18 cellular contexts compared by ENCODE assay signal in the genomic region with DNA sequence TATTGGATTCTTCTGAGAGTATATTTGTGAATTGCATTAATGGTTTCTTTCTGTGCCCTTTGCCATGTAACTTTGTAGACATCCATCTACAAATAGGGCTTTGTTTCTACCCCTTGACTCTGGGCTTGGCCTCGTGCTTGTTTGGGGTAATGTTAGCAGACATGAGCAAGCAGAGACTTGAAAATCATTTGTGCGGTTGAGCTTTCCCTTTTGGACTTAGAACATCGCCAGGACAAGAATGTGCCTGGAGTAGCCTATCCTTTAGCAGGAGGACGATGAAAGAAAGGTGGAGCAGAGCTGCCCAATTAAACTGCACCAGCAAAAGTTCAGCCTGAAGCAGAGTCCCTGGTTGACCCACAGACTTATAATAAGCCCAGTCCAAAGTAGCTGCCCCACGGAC.
DNase-seq lines count a peak whose midpoint lies in the region; ATAC-seq, FAIRE-seq and TF ChIP-seq lines count a peak whose summit lies in the region.
"Had no signal": no experiment of that assay in that cellular context is flagged by ENCODE, and none has a peak within 500 bp of the region (broad histone marks: within the 10 kb centered on the region; RNA-seq: fewer than 3 reads in every experiment).

No MANE protein-coding gene starts in this region.

- H3K36me3 Mint-ChIP-seq in MCF 10A (ENCODE audit: insufficient read depth, unreplicated experiment), result peaks cover 5% of the 10 kb centered on the region

- H3K36me3 ChIP-seq in bronchial epithelial cell (ENCODE audit: control insufficient read depth, insufficient read depth, low read length), result no peaks in the 10 kb centered on the region

- intact Hi-C loops in MCF 10A (cut with micrococcal nuclease), result no loop called here

- H3K4me3 Mint-ChIP-seq in MCF 10A (ENCODE audit: unreplicated experiment), result no peak overlapping the region
- H3K4me3 Mint-ChIP-seq: CD4-positive, alpha-beta T cell; GM23338 had no signal

- ATAC-seq in foreskin keratinocyte, result no peak
- ATAC-seq: GM23338 had no signal

- H3K4me1 Mint-ChIP-seq in MCF 10A (ENCODE audit: insufficient read depth, unreplicated experiment), result peaks cover 18% of the 10 kb centered on the region

- CTCF ChIA-PET in MCF 10A (lab: Yijun Ruan, JAX), result interaction anchor here (0.7 kb wide), 1 partner anchor 62 kb away, joined by 3 read pairs; no protein-coding TSS in a partner anchor

- H3K4me3 ChIP-seq in bronchial epithelial cell (ENCODE audit: low read depth, low read length), result no peak overlapping the region
- H3K4me3 ChIP-seq: GM23338 had no signal

- BruUV-seq in MCF 10A (replicated peaks; lab: Mats Ljungman, UMichigan), result no TSS peak

- TF ChIP-seq CTCF in MCF 10A (IDR thresholded peaks at IDR 0.05; ENCODE audit: unreplicated experiment) (no peak), bronchial epithelial cell (IDR thresholded peaks at IDR 0.05; ENCODE audit: insufficient read depth, low read length, severe bottlenecking) (no peak), foreskin keratinocyte (conservative IDR thresholded peaks at IDR 0.05) (no peak)

- POLR2A ChIA-PET in MCF 10A (lab: Yijun Ruan, JAX), result no interaction called here

- H3K27ac Mint-ChIP-seq in MCF 10A (ENCODE audit: low read depth, unreplicated experiment), result no peak overlapping the region
- H3K27ac Mint-ChIP-seq: CD4-positive, alpha-beta T cell; GM23338 had no signal

- H3K9me3 Mint-ChIP-seq in MCF 10A (ENCODE audit: unreplicated experiment), result no peaks in the 10 kb centered on the region
- H3K9me3 Mint-ChIP-seq: CD4-positive, alpha-beta T cell had no signal

- no peaks in the 10 kb centered on the region for H3K4me1 ChIP-seq in foreskin keratinocyte
- H3K4me1 ChIP-seq: Caco-2 had no signal

- no peaks in the 10 kb centered on the region for H3K27me3 Mint-ChIP-seq in MCF 10A (ENCODE audit: insufficient read depth, unreplicated experiment)

- no peaks in the 10 kb centered on the region for H3K27me3 ChIP-seq in bronchial epithelial cell (ENCODE audit: control insufficient read depth, insufficient read depth, low read length)
- H3K27me3 ChIP-seq in foreskin keratinocyte, result no peaks in the 10 kb centered on the region

- H3K27ac ChIP-seq in foreskin keratinocyte, result no peak overlapping the region
- H3K27ac ChIP-seq: C4-2B, HL-60 had no signal

- DNase-seq in MCF 10A (ENCODE audit: unreplicated experiment) (peak; percentile 4), bronchial epithelial cell (ENCODE audit: low read depth) (peak; percentile 92), foreskin keratinocyte (peak; percentile 42 to 58), RPMI8226 (no peak), NCI-H2196 (lab: John Stamatoyannopoulos, UW; ENCODE audit: unreplicated experiment) (no peak), NCI-H1694 treated with DMSO at 0.1 percent for 48 hours (lab: John Stamatoyannopoulos, UW) (no peak)
- DNase-seq: ACHN; Caco-2; CD4-positive, alpha-beta T cell; DMS79 treated with DMSO at 0.1 percent for 48 hours; GF-D8; HCEC 1CT had no signal

- no peak for FAIRE-seq in bronchial epithelial cell (lab: Jason Lieb, UNC)
- FAIRE-seq: A204.1, D721Med, H54 had no signal

Comparison
In these comparisons a context has a peak if more than half of its experiments do, and no peak if none do; other contexts are left out.
1. DNase-seq: peak in MCF 10A (single experiment), bronchial epithelial cell (single experiment) and foreskin keratinocyte (2 of 2); none in RPMI8226 (single experiment), NCI-H2196 (single experiment) and NCI-H1694 treated with DMSO at 0.1 percent for 48 hours (single experiment).